Comparison of ENCODE assay signal across 3 cellular contexts in genomic region chr17:40375786-40376185, GRCh38. TPM values are rescaled to one million over a fixed set of nuclear protein-coding genes. Genes with fewer than 3 reads are reported as not detected.
"Had no signal": no experiment of that assay in that cellular context is flagged by ENCODE, and none has a peak within 500 bp of the region (broad histone marks: within the 10 kb centered on the region; RNA-seq: fewer than 3 reads in every experiment).

No MANE protein-coding gene starts in this region.

RNA-seq across cellular contexts. Expression of gene GJD3, which starts 11.2 kb away (rescaled TPM):
- total RNA-seq: H9, HT-29, IMR-90 had no signal
